In the genomic region with DNA sequence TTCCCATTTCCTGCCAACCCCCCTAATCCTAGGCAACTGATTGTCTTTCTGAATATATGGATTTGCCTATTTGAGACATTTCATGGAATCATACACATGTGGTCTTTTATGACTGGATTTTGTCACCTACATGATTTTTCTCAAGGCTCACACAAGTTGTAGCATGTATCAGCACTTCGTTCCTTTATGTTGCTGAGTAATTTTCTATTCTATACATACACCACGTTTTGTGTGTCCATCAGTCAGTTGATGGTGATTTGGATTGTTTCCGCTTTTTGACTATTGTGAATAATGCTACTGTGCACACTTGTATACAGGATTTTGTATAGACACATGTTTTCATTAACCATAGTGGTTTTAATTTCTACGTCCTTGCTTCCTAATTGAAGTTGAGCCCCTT, we compare ENCODE assay signal across 31 cellular contexts.
"Had no signal": no experiment of that assay in that cellular context is flagged by ENCODE, and none has a peak within 500 bp of the region (broad histone marks: within the 10 kb centered on the region; RNA-seq: fewer than 3 reads in every experiment).

No MANE protein-coding gene starts in this region.

- H3K4me3 ChIP-seq: colonic mucosa, dorsolateral prefrontal cortex, esophagus muscularis mucosa, gastroesophageal sphincter, heart right ventricle had no signal

- H3K4me3 Mint-ChIP-seq: activated CD4-positive, alpha-beta memory T cell treated with anti-CD3 and anti-CD28 coated beads for 36 hours; activated CD8-positive, alpha-beta memory T cell treated with anti-CD3 and anti-CD28 coated beads, Interleukin-2, amount 10 ng/mL, durations not matched to agents 7 days and 5 days; activated CD8-positive, alpha-beta T cell treated with anti-CD3 and anti-CD28 coated beads, Interleukin-2, amount 10 ng/mL, durations not matched to agents 7 days and 5 days; activated naive CD8-positive, alpha-beta T cell; activated T-helper 17 cell treated with anti-CD3 and anti-CD28 coated beads, Interleukin-2, amount 50 U/mL, for 72 hours; dendritic cell treated with granulocyte-macrophage colony-stimulating factor and Interleukin-4, amounts not matched to agents 40 ng/mL and 50 ng/mL, for 4 days; endodermal cell; WTC11 had no signal

- H3K27ac ChIP-seq: brain microvascular endothelial cell, colonic mucosa, dorsolateral prefrontal cortex, gastroesophageal sphincter, heart right ventricle had no signal

- ATAC-seq: activated CD8-positive, alpha-beta memory T cell treated with anti-CD3 and anti-CD28 coated beads, Interleukin-2, amount 10 ng/mL, durations not matched to agents 7 days and 5 days; activated CD8-positive, alpha-beta T cell treated with anti-CD3 and anti-CD28 coated beads, Interleukin-2, amount 10 ng/mL, durations not matched to agents 7 days and 5 days; activated T-helper 17 cell treated with anti-CD3 and anti-CD28 coated beads, Interleukin-2, amount 50 U/mL, for 72 hours; gastroesophageal sphincter; heart right ventricle; WTC11 had no signal

- H3K27me3 Mint-ChIP-seq: activated CD4-positive, alpha-beta memory T cell treated with anti-CD3 and anti-CD28 coated beads for 36 hours; activated CD8-positive, alpha-beta memory T cell treated with anti-CD3 and anti-CD28 coated beads, Interleukin-2, amount 10 ng/mL, durations not matched to agents 7 days and 5 days; activated naive CD8-positive, alpha-beta T cell; activated T-helper 17 cell treated with anti-CD3 and anti-CD28 coated beads, Interleukin-2, amount 50 U/mL, for 72 hours; dendritic cell treated with granulocyte-macrophage colony-stimulating factor and Interleukin-4, amounts not matched to agents 40 ng/mL and 50 ng/mL, for 4 days had no signal

- H3K27ac Mint-ChIP-seq: activated CD4-positive, alpha-beta memory T cell treated with anti-CD3 and anti-CD28 coated beads for 36 hours; activated CD8-positive, alpha-beta memory T cell treated with anti-CD3 and anti-CD28 coated beads, Interleukin-2, amount 10 ng/mL, durations not matched to agents 7 days and 5 days; activated CD8-positive, alpha-beta T cell treated with anti-CD3 and anti-CD28 coated beads, Interleukin-2, amount 10 ng/mL, durations not matched to agents 7 days and 5 days; activated naive CD8-positive, alpha-beta T cell; dendritic cell treated with granulocyte-macrophage colony-stimulating factor and Interleukin-4, amounts not matched to agents 40 ng/mL and 50 ng/mL, for 4 days; endodermal cell; WTC11 had no signal

- FAIRE-seq: astrocyte had no signal

- H3K36me3 ChIP-seq: brain microvascular endothelial cell, colonic mucosa had no signal

- H3K27me3 ChIP-seq: brain microvascular endothelial cell, colonic mucosa, dorsolateral prefrontal cortex, esophagus muscularis mucosa, gastroesophageal sphincter, heart right ventricle had no signal

- H3K9me3 ChIP-seq: colonic mucosa, esophagus muscularis mucosa, gastroesophageal sphincter, heart right ventricle had no signal

- DNase-seq: activated CD4-positive, alpha-beta memory T cell treated with anti-CD3 and anti-CD28 coated beads for 36 hours; activated CD4-positive, alpha-beta T cell treated with anti-CD3 and anti-CD28 coated beads for 1 hour; activated CD4-positive, alpha-beta T cell treated with anti-CD3 and anti-CD28 coated beads for 48 hours; activated CD8-positive, alpha-beta memory T cell treated with anti-CD3 and anti-CD28 coated beads, Interleukin-2, amount 10 ng/mL, durations not matched to agents 7 days and 5 days; activated CD8-positive, alpha-beta memory T cell treated with anti-CD3 and anti-CD28 coated beads, Interleukin-2, amount 50 U/mL, for 4 hours; activated CD8-positive, alpha-beta T cell treated with anti-CD3 and anti-CD28 coated beads, Interleukin-2, amount 10 ng/mL, durations not matched to agents 7 days and 5 days; activated effector memory CD4-positive, alpha-beta T cell treated with Interleukin-2 at 50 U/mL for 16 hours; activated gamma-delta T cell treated with Interleukin-2 at 50 U/mL for 16 hours; activated naive CD4-positive, alpha-beta T cell treated with anti-CD3 and anti-CD28 coated beads, Interleukin-2, amount 50 U/mL, for 16 hours; activated naive CD4-positive, alpha-beta T cell treated with Interleukin-2 at 50 U/mL for 16 hours; activated T-cell treated with anti-CD3 and anti-CD28 coated beads, Interleukin-2, amount 50 U/mL, for 1 hour; amniotic stem cell; anterior cingulate cortex; brain microvascular endothelial cell; caudate nucleus; cerebellar nuclear complex; colonic mucosa; dorsolateral prefrontal cortex; effector memory CD4-positive, alpha-beta T cell; erythroblast; foreskin melanocyte; heart right ventricle; T-helper 2 cell had no signal

- H3K4me1 ChIP-seq: colonic mucosa, heart right ventricle had no signal

- H3K9me3 Mint-ChIP-seq: activated CD4-positive, alpha-beta memory T cell treated with anti-CD3 and anti-CD28 coated beads for 36 hours; activated T-helper 17 cell treated with anti-CD3 and anti-CD28 coated beads, Interleukin-2, amount 50 U/mL, for 72 hours; dendritic cell treated with granulocyte-macrophage colony-stimulating factor and Interleukin-4, amounts not matched to agents 40 ng/mL and 50 ng/mL, for 4 days; endodermal cell; WTC11 had no signal

- H3K4me1 Mint-ChIP-seq: endodermal cell had no signal
